ENCODE assay signal across 11 cellular contexts in the genomic region with DNA sequence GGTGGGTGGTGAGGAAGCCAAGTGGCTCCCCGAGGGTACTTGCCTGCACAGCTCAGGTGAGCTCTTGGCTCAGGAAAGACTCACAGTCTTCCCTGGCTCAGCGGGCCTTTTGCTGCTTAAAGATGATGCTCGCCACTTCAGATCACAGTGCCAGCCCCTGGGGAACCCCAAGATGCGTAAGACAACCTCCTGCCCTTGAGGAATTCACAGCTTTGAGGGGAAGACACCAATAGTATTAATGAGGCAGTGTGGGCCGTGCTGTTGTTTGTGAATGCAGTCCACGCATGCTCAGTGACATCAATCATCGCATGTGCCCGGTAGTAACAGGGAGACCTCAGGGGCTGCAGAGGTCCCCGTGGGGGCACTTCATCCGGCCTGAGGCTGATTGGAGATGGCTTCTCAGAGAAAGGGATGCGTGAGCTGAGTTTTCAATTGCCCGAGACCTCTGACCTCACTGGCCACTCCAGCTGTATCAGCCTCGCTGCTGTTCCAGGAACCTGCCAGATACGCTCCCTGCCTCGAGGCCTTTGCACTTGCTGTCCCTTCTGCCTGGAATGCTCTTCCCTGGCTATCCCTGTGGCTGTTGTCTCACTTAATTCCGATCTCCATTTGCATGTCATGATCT. TPM values are rescaled to one million over a fixed set of nuclear protein-coding genes. Genes with fewer than 3 reads are reported as not detected.
DNase-seq lines count a peak whose midpoint lies in the region; ATAC-seq and TF ChIP-seq lines count a peak whose summit lies in the region.
"Had no signal": no experiment of that assay in that cellular context is flagged by ENCODE, and none has a peak within 500 bp of the region (broad histone marks: within the 10 kb centered on the region; RNA-seq: fewer than 3 reads in every experiment).

No MANE protein-coding gene starts in this region.

- peak overlapping the region; percentile 92 for H2BK15ac ChIP-seq in mesenchymal stem cell (ENCODE audit: low read depth, poor library complexity, severe bottlenecking)

- H3K36me3 ChIP-seq in mesenchymal stem cell (ENCODE audit: control insufficient read depth in 1 of 2, insufficient read depth in 2 of 2, low read depth in 1 of 2, low read length in 2 of 2) (peaks cover 0 to 4% of the 10 kb centered on the region in 2 experiments), stomach smooth muscle (ENCODE audit: control insufficient read depth in 2 of 2, insufficient read depth in 2 of 2, low read length in 2 of 2) (no peaks in the 10 kb centered on the region)

- H3K9ac ChIP-seq in mesenchymal stem cell (ENCODE audit: low read length) (peak overlapping the region; percentile 85), stomach smooth muscle (ENCODE audit: low read length in 2 of 2) (peak overlapping the region; percentile 13 to 67)

- peak overlapping the region; percentile 65 for H2BK120ac ChIP-seq in mesenchymal stem cell (ENCODE audit: low read depth, low read length)

- H3K9me3 ChIP-seq in mesenchymal stem cell (ENCODE audit: control insufficient read depth, low read length): no peaks in the 10 kb centered on the region
- H3K9me3 ChIP-seq in stomach smooth muscle (ENCODE audit: control insufficient read depth in 2 of 2, low read length in 2 of 2): no peaks in the 10 kb centered on the region

- H2AK5ac ChIP-seq in mesenchymal stem cell (ENCODE audit: low read length, severe bottlenecking): peak overlapping the region; percentile 91

- no peak overlapping the region for H3K4me2 ChIP-seq in mesenchymal stem cell (ENCODE audit: low read length, poor library complexity, severe bottlenecking)

- H3K27me3 ChIP-seq in dorsolateral prefrontal cortex (no peaks in the 10 kb centered on the region), mesenchymal stem cell (ENCODE audit: control insufficient read depth in 1 of 2, insufficient read depth in 1 of 2, low read length in 2 of 2) (no peaks in the 10 kb centered on the region), stomach smooth muscle (ENCODE audit: control insufficient read depth in 1 of 2, insufficient read depth in 2 of 2, low read length in 2 of 2) (no peaks in the 10 kb centered on the region)

- no peak overlapping the region for H3K14ac ChIP-seq in mesenchymal stem cell (ENCODE audit: low read length in 2 of 2)

- ATAC-seq in HG02610 (IDR thresholded peaks at IDR 0.05; ENCODE audit: unreplicated experiment) (peak; percentile 35), GM21390 (IDR thresholded peaks at IDR 0.05; ENCODE audit: unreplicated experiment) (no peak), GM19452 (IDR thresholded peaks at IDR 0.05; ENCODE audit: unreplicated experiment) (no peak), GM21619 (IDR thresholded peaks at IDR 0.05; ENCODE audit: unreplicated experiment) (no peak)

- peak in 2 of 10 donors; percentile 39 to 49 for DNase-seq in dorsolateral prefrontal cortex
- peak; percentile 85 for DNase-seq in mesenchymal stem cell
- no peak for DNase-seq in stimulated activated CD8-positive, alpha-beta memory T cell treated with anti-CD3 and anti-CD28 coated beads, Interleukin-4, amount 100 ng/mL, for 48 hours
- DNase-seq: activated CD4-positive, alpha-beta memory T cell treated with anti-CD3 and anti-CD28 coated beads for 36 hours; DMS153; immature natural killer cell had no signal

- peak overlapping the region; percentile 79 to 96 for H3K18ac ChIP-seq in mesenchymal stem cell (ENCODE audit: low read depth in 1 of 2, low read length in 2 of 2)

- TF ChIP-seq CTCF in dorsolateral prefrontal cortex (IDR thresholded peaks at IDR 0.05 in 54 of 56, conservative IDR thresholded peaks at IDR 0.05 in 2 of 56; ENCODE audit: low read depth in 1 of 56, partially characterized antibody in 56 of 56): no peak

- H3K27ac ChIP-seq in dorsolateral prefrontal cortex (peak overlapping the region; percentile 21 to 96 (median 90)), mesenchymal stem cell (ENCODE audit: low read length, poor library complexity, severe bottlenecking) (peak overlapping the region; percentile 97), stomach smooth muscle (ENCODE audit: low read length) (peak overlapping the region; percentile 94)

- H2BK5ac ChIP-seq in mesenchymal stem cell (ENCODE audit: low read depth, low read length, poor library complexity, severe bottlenecking): no peak overlapping the region

- peak overlapping the region; percentile 60 to 95 for H2BK12ac ChIP-seq in mesenchymal stem cell (ENCODE audit: low read length in 2 of 2)

- H3K4me1 ChIP-seq in mesenchymal stem cell (ENCODE audit: control insufficient read depth, insufficient read depth, low read depth, low read length) (peaks cover 64% of the 10 kb centered on the region), stomach smooth muscle (ENCODE audit: control insufficient read depth, insufficient read depth, low read length) (peaks cover 87% of the 10 kb centered on the region)

- 20% methylated on average over 16 of the region's 16 CpGs for WGBS in mesenchymal stem cell

- H3K4me3 ChIP-seq in dorsolateral prefrontal cortex: peak overlapping the region in 1 of 59 donors; percentile 18
- H3K4me3 ChIP-seq in mesenchymal stem cell (ENCODE audit: insufficient read depth in 1 of 2, low read depth in 1 of 2, low read length in 2 of 2): peak overlapping the region in 1 of 2 experiments; percentile 35
- no peak overlapping the region for H3K4me3 ChIP-seq in stomach smooth muscle (ENCODE audit: low read length in 2 of 2)

- no peak overlapping the region for H2AFZ ChIP-seq in mesenchymal stem cell (ENCODE audit: low read depth, low read length)

- H3K4ac ChIP-seq in mesenchymal stem cell (ENCODE audit: low read depth in 1 of 2, low read length in 2 of 2): peak overlapping the region; percentile 3 to 71

- peak overlapping the region; percentile 48 for H4K91ac ChIP-seq in mesenchymal stem cell (ENCODE audit: low read length)

- no peak overlapping the region for H3K23ac ChIP-seq in mesenchymal stem cell (ENCODE audit: low read length in 2 of 2)

- H4K8ac ChIP-seq in mesenchymal stem cell (ENCODE audit: low read length): peak overlapping the region; percentile 63

- intact Hi-C loops in dorsolateral prefrontal cortex (cut with DNase I): loop anchor here (5.0 to 10.0 kb wide), 3 partner anchors 34 to 61 kb away; no protein-coding TSS in a partner anchor

- H3K79me1 ChIP-seq in mesenchymal stem cell (replicated peaks; ENCODE audit: low read length, poor library complexity, severe bottlenecking): peaks cover 13% of the 10 kb centered on the region

RNA-seq across cellular contexts. Expression of a gene that starts 36.9 kb away (rescaled TPM):
- total RNA-seq in dorsolateral prefrontal cortex: 100 to 1,000 TPM in 4 of 120 experiments, 10 to 100 TPM in 116; 48.4 to 109 (median 68.1) TPM
- polyA plus RNA-seq in mesenchymal stem cell (2013, experiment 1 of 2): 143 TPM
- polyA plus RNA-seq in mesenchymal stem cell (2013, experiment 2 of 2): 140 TPM
